In the genomic region with DNA sequence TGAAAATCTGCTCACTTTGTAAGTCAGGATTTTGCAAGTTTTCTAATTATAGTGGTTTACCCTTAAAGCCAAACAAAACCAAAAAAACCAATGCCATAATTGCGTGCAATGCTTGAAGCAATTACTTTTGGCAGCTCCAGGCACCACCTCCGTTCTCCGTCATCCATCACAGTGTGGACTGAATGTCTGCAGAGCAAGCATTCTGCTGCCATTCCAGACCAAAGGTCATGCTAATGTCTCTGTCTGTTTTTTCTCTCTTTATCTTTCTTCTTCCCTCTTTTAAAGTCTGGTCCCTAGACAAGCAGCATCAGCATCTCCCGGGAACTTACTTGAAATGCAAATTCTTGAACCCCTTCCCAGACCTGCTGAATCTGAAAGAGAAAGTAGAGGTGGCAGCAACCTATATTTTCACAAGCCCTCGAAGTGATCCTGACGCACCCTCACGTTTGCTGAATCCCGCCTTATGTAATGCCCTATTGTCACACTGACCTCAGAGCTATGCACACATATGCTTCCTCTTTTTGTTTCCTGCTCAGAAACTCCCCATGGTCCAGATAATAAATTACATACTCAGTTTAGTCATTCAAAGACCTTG, we compare ENCODE assay signal across 9 cellular contexts.
DNase-seq lines count a peak whose midpoint lies in the region; ATAC-seq lines count a peak whose summit lies in the region.
"Had no signal": no experiment of that assay in that cellular context is flagged by ENCODE, and none has a peak within 500 bp of the region (broad histone marks: within the 10 kb centered on the region; RNA-seq: fewer than 3 reads in every experiment).

No MANE protein-coding gene starts in this region.

- ATAC-seq in GM21786 (IDR thresholded peaks at IDR 0.05; ENCODE audit: unreplicated experiment) (peak; percentile 54), left cardiac atrium (peak; percentile 48 to 54)

- DNase-seq in MV-4-11 (lab: John Stamatoyannopoulos, UW), result peak; percentile 93
- DNase-seq in left cardiac atrium, result no peak
- DNase-seq in HK-2 (ENCODE audit: unreplicated experiment), result no peak
- DNase-seq in hypothalamus (lab: John Stamatoyannopoulos, UW), result no peak
- no peak for DNase-seq in epidermal melanocyte (ENCODE audit: insufficient read length, low spot score)
- no peak for DNase-seq in NCI-H2196 (lab: John Stamatoyannopoulos, UW; ENCODE audit: unreplicated experiment)

- H3K4me3 ChIP-seq in GM08714 (ENCODE audit: low read length), result peak overlapping the region; percentile 28; the same call in 1 of the 2 replicates
- H3K4me3 ChIP-seq: ascending aorta had no signal

- intact Hi-C loops in left cardiac atrium (cut with DNase I), result no loop called here
